10 cellular contexts compared by ENCODE assay signal in the genomic region with DNA sequence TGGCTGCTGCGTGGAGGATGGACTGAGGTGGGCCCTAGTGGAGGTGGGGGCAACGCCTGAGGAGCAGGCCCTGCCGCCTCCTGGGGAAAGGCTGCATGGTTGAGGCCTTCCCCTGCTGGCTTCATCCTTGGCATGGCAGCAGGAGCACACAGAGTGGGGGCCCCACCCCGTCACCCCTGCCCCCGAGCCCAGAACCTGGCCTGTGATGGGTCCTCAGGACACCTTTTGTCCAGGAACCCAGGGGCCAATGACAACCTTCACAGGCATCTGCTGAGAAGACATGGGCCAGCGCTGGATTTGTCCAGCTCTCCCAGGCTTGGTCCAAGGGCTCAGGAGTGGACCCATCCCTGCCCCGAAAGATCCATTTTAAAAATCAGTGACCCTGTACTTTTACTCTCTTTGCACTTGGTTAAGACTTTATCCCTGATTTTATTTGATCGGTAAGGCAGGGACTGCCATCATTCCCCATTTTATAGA. TPM values are rescaled to one million over a fixed set of nuclear protein-coding genes. Genes with fewer than 3 reads are reported as not detected.
DNase-seq lines count a peak whose midpoint lies in the region; ATAC-seq, FAIRE-seq and TF ChIP-seq lines count a peak whose summit lies in the region.
"Had no signal": no experiment of that assay in that cellular context is flagged by ENCODE, and none has a peak within 500 bp of the region (broad histone marks: within the 10 kb centered on the region; RNA-seq: fewer than 3 reads in every experiment).

No MANE protein-coding gene starts in this region.

- peak overlapping the region; percentile 58 to 84 (median 76) for H3K4me3 ChIP-seq in BLaER1 treated with 17β-estradiol and CSF1 and Interleukin-3, amounts not matched to agents 10 nM and 100 nM
- H3K4me3 ChIP-seq in HUES64 (ENCODE audit: low read length) (peak overlapping the region; percentile 53), endodermal cell (ENCODE audit: low read length) (no peak overlapping the region), prostate gland (no peak overlapping the region)

- peak overlapping the region; percentile 43 for H3K4me3 Mint-ChIP-seq in endodermal cell
- peak overlapping the region; percentile 86 for H3K4me3 Mint-ChIP-seq in natural killer cell treated with Interleukin-12 subunit alpha and Interleukin-12 subunit beta and Interleukin-15 and Interleukin-18, amount 100 ng/mL, for 72 hours

- H3K4me1 ChIP-seq in BLaER1 treated with 17β-estradiol and CSF1 and Interleukin-3, amounts not matched to agents 10 nM and 100 nM = peaks cover 56 to 75% (median 63%) of the 10 kb centered on the region in 10 experiments
- peaks cover 8% of the 10 kb centered on the region for H3K4me1 ChIP-seq in HUES64 (ENCODE audit: insufficient read depth, low read length)
- peaks cover 11% of the 10 kb centered on the region for H3K4me1 ChIP-seq in endodermal cell (ENCODE audit: control insufficient read depth, insufficient read depth, low read length)
- peaks cover 9% of the 10 kb centered on the region for H3K4me1 ChIP-seq in prostate gland (replicated peaks)

- ATAC-seq in natural killer cell treated with Interleukin-12 subunit alpha and Interleukin-12 subunit beta and Interleukin-15 and Interleukin-18, amount 100 ng/mL, for 72 hours = no peak
- ATAC-seq in HG02610 (IDR thresholded peaks at IDR 0.05; ENCODE audit: unreplicated experiment) = no peak

- TF ChIP-seq CTCF in endodermal cell (conservative IDR thresholded peaks at IDR 0.05) = no peak
- no peak for TF ChIP-seq CTCF in prostate gland (IDR thresholded peaks at IDR 0.05)

- intact Hi-C loops in prostate gland (cut with DNase I) = no loop called here

- peak overlapping the region; percentile 77 to 92 (median 87) for H3K9ac ChIP-seq in BLaER1 treated with 17β-estradiol and CSF1 and Interleukin-3, amounts not matched to agents 10 nM and 100 nM
- H3K9ac ChIP-seq in HUES64 (ENCODE audit: low read depth, low read length) (peak overlapping the region; percentile 55), endodermal cell (ENCODE audit: extremely low read depth, low read length, poor library complexity, severe bottlenecking) (no peak overlapping the region)

- peaks cover 16% of the 10 kb centered on the region for H3K4me1 Mint-ChIP-seq in endodermal cell
- peaks cover 10 to 21% of the 10 kb centered on the region in 2 donors for H3K4me1 Mint-ChIP-seq in natural killer cell treated with Interleukin-12 subunit alpha and Interleukin-12 subunit beta and Interleukin-15 and Interleukin-18, amount 100 ng/mL, for 72 hours (ENCODE audit: low read depth in 2 of 2)

- peaks cover 4 to 20% (median 17%) of the 10 kb centered on the region in 11 experiments; a peak in 19 of 22 replicates for H3K9me3 ChIP-seq in BLaER1 treated with 17β-estradiol and CSF1 and Interleukin-3, amounts not matched to agents 10 nM and 100 nM (replicated peaks in 1 of 11)
- H3K9me3 ChIP-seq in HUES64 (ENCODE audit: insufficient read depth, low read depth, low read length) (no peaks in the 10 kb centered on the region), endodermal cell (ENCODE audit: control insufficient read depth, low read length) (peaks cover 11% of the 10 kb centered on the region), prostate gland (no peaks in the 10 kb centered on the region)

- H3K4me2 ChIP-seq in BLaER1 treated with 17β-estradiol and CSF1 and Interleukin-3, amounts not matched to agents 10 nM and 100 nM = peak overlapping the region; percentile 97 to 100 (median 100)

- peaks cover 51 to 60% (median 54%) of the 10 kb centered on the region in 11 experiments for H3K36me3 ChIP-seq in BLaER1 treated with 17β-estradiol and CSF1 and Interleukin-3, amounts not matched to agents 10 nM and 100 nM
- peaks cover 34% of the 10 kb centered on the region for H3K36me3 ChIP-seq in HUES64 (ENCODE audit: insufficient read depth, low read length)
- H3K36me3 ChIP-seq in endodermal cell (ENCODE audit: control insufficient read depth, insufficient read depth, low read length) = peaks cover 37% of the 10 kb centered on the region
- H3K36me3 ChIP-seq in prostate gland = no peaks in the 10 kb centered on the region

- WGBS in HUES64 = 89% methylated on average over 8 of the region's 8 CpGs
- 81 to 91% methylated on average over 6 to 8 of the region's 8 CpGs for WGBS in endodermal cell (ENCODE audit: insufficient coverage in 1 of 2, insufficient read length in 1 of 2), 2 experiments
- 86% methylated on average over 7 of the region's 8 CpGs for WGBS in prostate gland

- H3K36me3 Mint-ChIP-seq in endodermal cell (ENCODE audit: low read depth) = peaks cover 36% of the 10 kb centered on the region
- peaks cover 7% of the 10 kb centered on the region for H3K36me3 Mint-ChIP-seq in natural killer cell treated with Interleukin-12 subunit alpha and Interleukin-12 subunit beta and Interleukin-15 and Interleukin-18, amount 100 ng/mL, for 72 hours

- no peaks in the 10 kb centered on the region for H3K9me3 Mint-ChIP-seq in endodermal cell
- no peaks in the 10 kb centered on the region for H3K9me3 Mint-ChIP-seq in natural killer cell treated with Interleukin-12 subunit alpha and Interleukin-12 subunit beta and Interleukin-15 and Interleukin-18, amount 100 ng/mL, for 72 hours

- H3K27me3 ChIP-seq in BLaER1 treated with 17β-estradiol and CSF1 and Interleukin-3, amounts not matched to agents 10 nM and 100 nM = no peaks in the 10 kb centered on the region
- H3K27me3 ChIP-seq in HUES64 (ENCODE audit: insufficient read depth, low read length) = no peaks in the 10 kb centered on the region
- H3K27me3 ChIP-seq in endodermal cell (ENCODE audit: control insufficient read depth, insufficient read depth, low read length, poor library complexity, severe bottlenecking) = no peaks in the 10 kb centered on the region
- H3K27me3 ChIP-seq in prostate gland (replicated peaks; ENCODE audit: insufficient read depth) = no peaks in the 10 kb centered on the region

- no peak overlapping the region for H3K27ac Mint-ChIP-seq in endodermal cell
- H3K27ac Mint-ChIP-seq in natural killer cell treated with Interleukin-12 subunit alpha and Interleukin-12 subunit beta and Interleukin-15 and Interleukin-18, amount 100 ng/mL, for 72 hours = peak overlapping the region; percentile 78 to 82

- H3K27me3 Mint-ChIP-seq in endodermal cell (ENCODE audit: insufficient read depth) = no peaks in the 10 kb centered on the region
- H3K27me3 Mint-ChIP-seq in natural killer cell treated with Interleukin-12 subunit alpha and Interleukin-12 subunit beta and Interleukin-15 and Interleukin-18, amount 100 ng/mL, for 72 hours = no peaks in the 10 kb centered on the region

- no peak for TF ChIP-seq POLR2A in H54 (IDR thresholded peaks at IDR 0.05; ENCODE audit: low read depth, low read length)
- no peak for TF ChIP-seq POLR2A in prostate gland (IDR thresholded peaks at IDR 0.05)

- H4K20me1 ChIP-seq in BLaER1 treated with 17β-estradiol and CSF1 and Interleukin-3, amounts not matched to agents 10 nM and 100 nM = peaks cover 25 to 68% (median 37%) of the 10 kb centered on the region in 11 experiments; a peak in 21 of 22 replicates

- DNase-seq in endodermal cell (no peak), H54 (ENCODE audit: insufficient read length, low spot score) (no peak), 8988T (no peak), prostate gland (ENCODE audit: low spot score) (no peak)
- no peak for DNase-seq in natural killer cell treated with Interleukin-12 subunit alpha and Interleukin-12 subunit beta and Interleukin-15 and Interleukin-18, amount 100 ng/mL, for 72 hours (ENCODE audit: low spot score)

- H3K27ac ChIP-seq in BLaER1 treated with 17β-estradiol and CSF1 and Interleukin-3, amounts not matched to agents 10 nM and 100 nM = peak overlapping the region; percentile 43 to 94 (median 87)
- no peak overlapping the region for H3K27ac ChIP-seq in HUES64 (ENCODE audit: low read depth, low read length)
- H3K27ac ChIP-seq in endodermal cell (ENCODE audit: low read depth, low read length) = no peak overlapping the region
- no peak overlapping the region for H3K27ac ChIP-seq in prostate gland

- FAIRE-seq in H54 (lab: Jason Lieb, UNC) = no peak
- FAIRE-seq: TTC549 had no signal

RNA-seq across cellular contexts. Expression of a gene that starts 0.6 kb away (rescaled TPM):
- 6.0 TPM for polyA plus RNA-seq in HUES64 (2013, experiment 1 of 2)
- polyA plus RNA-seq in HUES64 (2013, experiment 2 of 2) = 6.9 TPM
- 10 to 100 TPM in 1 of 2 donors, 1 to 10 TPM in 1; 8.9 to 10.2 TPM for total RNA-seq in endodermal cell
- 3.2 TPM for polyA plus RNA-seq in endodermal cell (2013, experiment 1 of 2)
- polyA plus RNA-seq in endodermal cell (2013, experiment 2 of 2) = 3.4 TPM
- total RNA-seq in natural killer cell treated with Interleukin-12 subunit alpha and Interleukin-12 subunit beta and Interleukin-15 and Interleukin-18, amount 100 ng/mL, for 72 hours = 100 to 1,000 TPM in 1 of 2 donors, 10 to 100 TPM in 1; 34.9 to 100 TPM
- 1 to 10 TPM in 1 of 2 donors, under 1 TPM in 1; 0.41 to 3.5 TPM for total RNA-seq in prostate gland

RNA-seq across cellular contexts. Expression of a gene that starts 14.0 kb away (rescaled TPM):
- polyA plus RNA-seq in HUES64 (2013, experiment 1 of 2) = 43.9 TPM
- polyA plus RNA-seq in HUES64 (2013, experiment 2 of 2) = 45.3 TPM
- total RNA-seq in endodermal cell = 10 to 100 TPM; 51.5 to 52.1 TPM
- 47.3 TPM for polyA plus RNA-seq in endodermal cell (2013, experiment 1 of 2)
- 41.8 TPM for polyA plus RNA-seq in endodermal cell (2013, experiment 2 of 2)
- total RNA-seq in natural killer cell treated with Interleukin-12 subunit alpha and Interleukin-12 subunit beta and Interleukin-15 and Interleukin-18, amount 100 ng/mL, for 72 hours = 10 to 100 TPM; 34.9 to 35.5 TPM
- 10 to 100 TPM; 38.7 to 42.7 TPM for total RNA-seq in prostate gland

RNA-seq across cellular contexts. Expression of a gene that starts 25.6 kb away (rescaled TPM):
- 42.2 TPM for polyA plus RNA-seq in HUES64 (2013, experiment 1 of 2)
- 44.1 TPM for polyA plus RNA-seq in HUES64 (2013, experiment 2 of 2)
- total RNA-seq in endodermal cell (10 to 100 TPM; 53.5 to 68.3 TPM), prostate gland (10 to 100 TPM; 68.5 to 75.9 TPM)
- 47.8 TPM for polyA plus RNA-seq in endodermal cell (2013, experiment 1 of 2)
- polyA plus RNA-seq in endodermal cell (2013, experiment 2 of 2) = 43.0 TPM
- 10 to 100 TPM; 57.6 to 81.1 TPM for total RNA-seq in natural killer cell treated with Interleukin-12 subunit alpha and Interleukin-12 subunit beta and Interleukin-15 and Interleukin-18, amount 100 ng/mL, for 72 hours

RNA-seq across cellular contexts. Expression of a gene that starts 54.8 kb away (rescaled TPM):
- not detected for polyA plus RNA-seq in HUES64 (2013, experiment 1 of 2)
- polyA plus RNA-seq in HUES64 (2013, experiment 2 of 2) = not detected
- not detected for total RNA-seq in endodermal cell
- polyA plus RNA-seq in endodermal cell (2013, experiment 1 of 2) = 1.2 TPM
- polyA plus RNA-seq in endodermal cell (2013, experiment 2 of 2) = 0.46 TPM
- total RNA-seq in natural killer cell treated with Interleukin-12 subunit alpha and Interleukin-12 subunit beta and Interleukin-15 and Interleukin-18, amount 100 ng/mL, for 72 hours = not detected
- 1 to 10 TPM in 1 of 2 donors, not detected in 1; 4.0 TPM for total RNA-seq in prostate gland
- total RNA-seq: Daoy had no signal

Comparison
In these comparisons a context has a peak if more than half of its experiments do, and no peak if none do; other contexts are left out.
1. H3K27ac ChIP-seq: peak in BLaER1 treated with 17β-estradiol and CSF1 and Interleukin-3, amounts not matched to agents 10 nM and 100 nM (11 of 11); none in HUES64 (single experiment), endodermal cell (single experiment) and prostate gland (0 of 2).
2. H3K4me3 ChIP-seq: peak in BLaER1 treated with 17β-estradiol and CSF1 and Interleukin-3, amounts not matched to agents 10 nM and 100 nM (10 of 10) and HUES64 (single experiment); none in endodermal cell (single experiment) and prostate gland (0 of 2).